In genomic region chr20:42067174-42067573, GRCh38 we compare ENCODE assay signal across 23 cellular contexts.
DNase-seq lines count a peak whose midpoint lies in the region; TF ChIP-seq lines count a peak whose summit lies in the region.
"Had no signal": no experiment of that assay in that cellular context is flagged by ENCODE, and none has a peak within 500 bp of the region (broad histone marks: within the 10 kb centered on the region; RNA-seq: fewer than 3 reads in every experiment).

No MANE protein-coding gene starts in this region.

- DNase-seq in Ammon's horn (ENCODE audit: low spot score), result peak; percentile 52
- DNase-seq in putamen (ENCODE audit: low spot score), result peak; percentile 4
- no peak for DNase-seq in colonic mucosa
- DNase-seq in NCI-H446 (lab: John Stamatoyannopoulos, UW), result no peak
- DNase-seq: AML-193; BE2C; C1 segment of cervical spinal cord; CD4-positive, alpha-beta memory T cell; CD4-positive, CD25-positive, alpha-beta regulatory T cell; CD8-positive, alpha-beta memory T cell; COR-L47; DMS 273 treated with DMSO at 0.1 percent for 48 hours; DMS153; DMS53; DMS79; DND-41; EL; GDM1 had no signal

- H3K27ac ChIP-seq in colonic mucosa, result no peak overlapping the region
- H3K27ac ChIP-seq: 22Rv1, A549, BLaER1 had no signal

- no peak for TF ChIP-seq CTCF in nephron (IDR thresholded peaks at IDR 0.05; ENCODE audit: unreplicated experiment in 3 of 3)
- TF ChIP-seq CTCF in colonic mucosa (IDR thresholded peaks at IDR 0.05), result no peak

- H3K4me3 ChIP-seq in colonic mucosa, result no peak overlapping the region
- H3K4me3 ChIP-seq: A549, BLaER1 had no signal

- intact Hi-C loops in colonic mucosa (cut with DNase I), result no loop called here

- H3K36me3 ChIP-seq in colonic mucosa, result no peaks in the 10 kb centered on the region
- H3K36me3 ChIP-seq: BE2C, BLaER1 had no signal

- no peaks in the 10 kb centered on the region for H3K9me3 ChIP-seq in colonic mucosa
- H3K9me3 ChIP-seq: A549, BE2C, BLaER1 had no signal

- peak overlapping the region in 2 of 3 experiments; percentile 59 to 70 for H3K27ac Mint-ChIP-seq in nephron
- H3K27ac Mint-ChIP-seq: CD14-positive monocyte; CD4-positive, alpha-beta memory T cell; CD4-positive, CD25-positive, alpha-beta regulatory T cell; CD8-positive, alpha-beta memory T cell had no signal

- no peaks in the 10 kb centered on the region for H3K36me3 Mint-ChIP-seq in nephron (ENCODE audit: low read depth)
- H3K36me3 Mint-ChIP-seq: CD14-positive monocyte; CD4-positive, alpha-beta memory T cell; CD4-positive, CD25-positive, alpha-beta regulatory T cell; CD8-positive, alpha-beta memory T cell had no signal

- no peak overlapping the region for H3K9ac ChIP-seq in colonic mucosa (ENCODE audit: low read depth in 2 of 2, low read length in 2 of 2)
- H3K9ac ChIP-seq: BLaER1 had no signal

- peaks cover 24% of the 10 kb centered on the region for H3K4me1 Mint-ChIP-seq in nephron
- H3K4me1 Mint-ChIP-seq: CD14-positive monocyte; CD4-positive, alpha-beta memory T cell; CD4-positive, CD25-positive, alpha-beta regulatory T cell; CD8-positive, alpha-beta memory T cell had no signal

- H3K9me3 Mint-ChIP-seq in nephron, result no peaks in the 10 kb centered on the region

- no peak overlapping the region for H3K4me3 Mint-ChIP-seq in nephron
- H3K4me3 Mint-ChIP-seq: CD14-positive monocyte; CD4-positive, alpha-beta memory T cell; CD4-positive, CD25-positive, alpha-beta regulatory T cell; CD8-positive, alpha-beta memory T cell had no signal

- no peaks in the 10 kb centered on the region for H3K4me1 ChIP-seq in colonic mucosa
- H3K4me1 ChIP-seq: A549, BE2C, BLaER1 had no signal

- H3K27me3 ChIP-seq in colonic mucosa, result no peaks in the 10 kb centered on the region
- H3K27me3 ChIP-seq: BE2C, BLaER1 had no signal

- H3K27me3 Mint-ChIP-seq in nephron (ENCODE audit: low read depth), result peaks cover 7% of the 10 kb centered on the region
- H3K27me3 Mint-ChIP-seq: CD4-positive, alpha-beta memory T cell; CD4-positive, CD25-positive, alpha-beta regulatory T cell; CD8-positive, alpha-beta memory T cell had no signal

Comparison
In these comparisons a context has a peak if more than half of its experiments do, and no peak if none do; other contexts are left out.
1. DNase-seq: peak in Ammon's horn (single experiment) and putamen (single experiment); none in colonic mucosa (single experiment) and NCI-H446 (0 of 2).